In the genomic region with DNA sequence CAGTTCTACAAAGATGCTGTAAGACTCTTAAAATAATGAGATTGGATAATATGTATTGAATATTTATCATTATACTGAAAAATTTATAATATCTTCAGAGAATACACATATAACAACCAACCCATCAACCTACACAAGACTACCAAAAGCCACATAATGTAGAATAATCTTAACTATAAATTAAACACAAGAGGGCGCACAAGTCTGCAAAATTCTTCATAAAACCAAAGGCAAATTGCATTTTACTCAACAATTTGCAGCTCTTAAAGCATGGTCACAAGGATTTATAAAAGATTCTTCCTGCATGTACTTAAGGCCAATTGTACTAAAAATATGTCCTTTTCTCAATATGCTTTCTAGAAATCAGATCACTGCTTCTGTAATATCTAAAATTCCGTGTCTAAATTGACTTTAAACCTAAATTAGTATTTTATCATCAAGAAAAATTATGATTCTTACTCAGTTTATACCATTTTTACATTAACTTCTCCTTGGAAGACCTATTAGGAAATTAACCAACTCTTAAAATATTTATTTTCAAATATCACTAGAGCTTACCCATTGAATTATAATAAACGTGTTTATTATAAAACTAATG, we compare ENCODE assay signal across 8 cellular contexts.
DNase-seq lines count a peak whose midpoint lies in the region; ATAC-seq, FAIRE-seq and TF ChIP-seq lines count a peak whose summit lies in the region.

No MANE protein-coding gene starts in this region.

- no peaks in the 10 kb centered on the region for H3K9me2 ChIP-seq in SU-DHL-6 (replicated peaks; ENCODE audit: insufficient read depth, low read length)

- peak; percentile 94 for FAIRE-seq in frontal cortex (lab: Jason Lieb, UNC)

- H3K9ac ChIP-seq in SU-DHL-6 (ENCODE audit: low read length), result no peak overlapping the region

- no peaks in the 10 kb centered on the region for H3K79me2 ChIP-seq in SU-DHL-6 (ENCODE audit: insufficient read depth, low read length)

- no peak for ATAC-seq in HG03280 (IDR thresholded peaks at IDR 0.05; ENCODE audit: unreplicated experiment)

- TF ChIP-seq CTCF in SU-DHL-6 (IDR thresholded peaks at IDR 0.05; ENCODE audit: insufficient read depth, low read length, poor library complexity, severe bottlenecking), result peak; percentile 23

- no peak overlapping the region for H3K4me3 ChIP-seq in SU-DHL-6 (ENCODE audit: insufficient read depth, low read length, poor library complexity, severe bottlenecking)

- H3K27me3 ChIP-seq in SU-DHL-6 (ENCODE audit: low read length), result 0 out of 2 replicates have a peak, but pooled peaks cover 2% of the 10 kb centered on the region

- H3K36me3 ChIP-seq in SU-DHL-6 (ENCODE audit: low read length), result no peaks in the 10 kb centered on the region

- H4K20me1 ChIP-seq in SU-DHL-6 (ENCODE audit: low read depth, low read length), result no peaks in the 10 kb centered on the region

- no peak overlapping the region for H3K27ac ChIP-seq in SU-DHL-6 (ENCODE audit: low read depth, low read length)

- no peaks in the 10 kb centered on the region for H3K9me3 ChIP-seq in SU-DHL-6 (ENCODE audit: insufficient read depth, low read length)

- peak; percentile 2 to 20 for DNase-seq in activated CD4-positive, alpha-beta T cell treated with anti-CD3 and anti-CD28 coated beads for 4 hours
- DNase-seq in activated CD4-positive, alpha-beta T cell treated with anti-CD3 and anti-CD28 coated beads, Interleukin-2, amount 50 U/mL, for 1 hour, result no peak
- peak; percentile 70 for DNase-seq in NCI-H1436 (lab: John Stamatoyannopoulos, UW)
- peak in 1 of 2 donors; percentile 16 for DNase-seq in frontal cortex (ENCODE audit: low spot score in 2 of 2)
- peak; percentile 13 for DNase-seq in pulmonary artery endothelial cell (ENCODE audit: low read depth, low spot score)
- no peak for DNase-seq in OCI-M2 (lab: John Stamatoyannopoulos, UW; ENCODE audit: unreplicated experiment)

- no peak overlapping the region for H2AFZ ChIP-seq in SU-DHL-6 (ENCODE audit: low read depth, low read length, severe bottlenecking)

- no peaks in the 10 kb centered on the region for H3F3A ChIP-seq in SU-DHL-6 (ENCODE audit: insufficient read depth)

- H3K4me2 ChIP-seq in SU-DHL-6 (ENCODE audit: low read depth, low read length, poor library complexity, severe bottlenecking), result no peak overlapping the region

Comparison
In these comparisons a context has a peak if more than half of its experiments do, and no peak if none do; other contexts are left out.
1. DNase-seq: peak in activated CD4-positive, alpha-beta T cell treated with anti-CD3 and anti-CD28 coated beads for 4 hours (2 of 2), NCI-H1436 (single experiment) and pulmonary artery endothelial cell (single experiment); none in activated CD4-positive, alpha-beta T cell treated with anti-CD3 and anti-CD28 coated beads, Interleukin-2, amount 50 U/mL, for 1 hour (single experiment) and OCI-M2 (single experiment).